17 cellular contexts compared by ENCODE assay signal in the genomic region with DNA sequence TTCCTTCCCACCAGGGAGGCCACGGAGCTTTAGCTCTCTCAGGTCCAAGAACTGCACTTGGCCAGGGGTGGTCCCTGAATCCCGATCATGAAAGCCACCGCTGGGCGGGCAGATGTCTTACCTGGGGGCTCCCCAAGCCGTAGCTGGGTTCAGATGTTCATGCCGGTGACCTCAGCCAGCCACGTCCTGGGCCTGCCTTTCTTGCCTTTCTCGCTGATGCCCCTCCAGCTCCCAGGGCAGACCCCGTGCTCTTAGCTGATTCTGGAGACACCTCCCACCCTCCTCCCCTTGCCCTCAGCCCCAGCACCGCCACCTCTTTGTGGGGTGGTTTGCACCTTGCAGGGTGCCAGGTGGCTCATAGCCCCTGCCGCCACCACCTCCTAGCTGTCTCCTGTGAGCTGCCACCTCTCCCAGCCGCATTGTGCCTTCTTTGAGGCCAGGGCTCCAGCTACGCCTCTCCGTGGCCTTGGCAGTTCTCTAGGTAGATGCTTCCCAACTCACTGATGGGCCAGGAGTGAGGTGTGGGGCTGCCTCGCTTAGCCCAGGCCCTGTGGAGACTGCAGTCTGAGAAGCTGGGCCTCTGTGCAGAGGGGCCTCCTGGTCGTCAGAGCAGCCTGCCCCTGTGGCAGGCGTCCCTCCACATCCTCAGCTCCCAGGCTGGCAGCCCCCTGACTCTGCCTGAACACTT.
A peak's percentile ranks its signal among the peaks of the same experiment; 100 is the strongest.
DNase-seq lines count a peak whose midpoint lies in the region; ATAC-seq and TF ChIP-seq lines count a peak whose summit lies in the region.
"Had no signal": no experiment of that assay in that cellular context is flagged by ENCODE, and none has a peak within 500 bp of the region (broad histone marks: within the 10 kb centered on the region; RNA-seq: fewer than 3 reads in every experiment).

No MANE protein-coding gene starts in this region.

- H3K14ac ChIP-seq in neuronal stem cell (ENCODE audit: low read length) = peak overlapping the region; percentile 25

- intact Hi-C loops in natural killer cell (cut with micrococcal nuclease) = no loop called here

- no peak overlapping the region for H2AFZ ChIP-seq in neuronal stem cell (ENCODE audit: low read length)
- H2AFZ ChIP-seq: GM23338 had no signal

- H3K4me1 ChIP-seq in endodermal cell (ENCODE audit: control insufficient read depth, insufficient read depth, low read length) (no peaks in the 10 kb centered on the region), neuronal stem cell (ENCODE audit: control insufficient read depth in 2 of 2, insufficient read depth in 1 of 2, low read depth in 1 of 2, low read length in 2 of 2) (peaks cover 0 to 5% of the 10 kb centered on the region in 2 donors)

- ATAC-seq in natural killer cell (no peak), HG03039 (IDR thresholded peaks at IDR 0.05; ENCODE audit: unreplicated experiment) (no peak)
- ATAC-seq in natural killer cell treated with Interleukin-12 subunit alpha and Interleukin-12 subunit beta and Interleukin-15 and Interleukin-18, amount 100 ng/mL, for 72 hours = no peak
- ATAC-seq: GM23338, Right ventricle myocardium inferior had no signal

- peaks cover 0 to 14% of the 10 kb centered on the region in 2 donors for H3K4me1 Mint-ChIP-seq in natural killer cell
- H3K4me1 Mint-ChIP-seq in natural killer cell treated with Interleukin-12 subunit alpha and Interleukin-12 subunit beta and Interleukin-15 and Interleukin-18, amount 100 ng/mL, for 72 hours (ENCODE audit: low read depth in 2 of 2) = peaks cover 0 to 3% of the 10 kb centered on the region in 2 donors
- no peaks in the 10 kb centered on the region for H3K4me1 Mint-ChIP-seq in endodermal cell

- H2BK120ac ChIP-seq in neuronal stem cell (ENCODE audit: low read depth, low read length) = peak overlapping the region; percentile 12

- H3K4me2 ChIP-seq in neuronal stem cell (ENCODE audit: insufficient read depth, low read length, poor library complexity, severe bottlenecking) = no peak overlapping the region
- H3K4me2 ChIP-seq: GM23338 had no signal

- H3K4me3 Mint-ChIP-seq in natural killer cell (no peak overlapping the region), endodermal cell (no peak overlapping the region)
- H3K4me3 Mint-ChIP-seq in natural killer cell treated with Interleukin-12 subunit alpha and Interleukin-12 subunit beta and Interleukin-15 and Interleukin-18, amount 100 ng/mL, for 72 hours = no peak overlapping the region
- H3K4me3 Mint-ChIP-seq: GM23338 had no signal

- H2BK12ac ChIP-seq in neuronal stem cell (ENCODE audit: low read length) = no peak overlapping the region

- H3K23ac ChIP-seq in neuronal stem cell (ENCODE audit: low read depth, low read length, poor library complexity) = peak overlapping the region; percentile 32

- H3K4ac ChIP-seq in neuronal stem cell (ENCODE audit: low read length) = no peak overlapping the region

- no peak overlapping the region for H3K27ac ChIP-seq in endodermal cell (ENCODE audit: low read depth, low read length)
- no peak overlapping the region for H3K27ac ChIP-seq in neuronal stem cell (replicated peaks; ENCODE audit: low read length)

- no peak overlapping the region for H4K8ac ChIP-seq in neuronal stem cell (ENCODE audit: low read depth, low read length)

- H3K9ac ChIP-seq in endodermal cell (ENCODE audit: extremely low read depth, low read length, poor library complexity, severe bottlenecking) = no peak overlapping the region
- no peak overlapping the region for H3K9ac ChIP-seq in neuronal stem cell (ENCODE audit: low read depth, low read length, poor library complexity)

- no peaks in the 10 kb centered on the region for H3K9me3 ChIP-seq in endodermal cell (ENCODE audit: control insufficient read depth, low read length)
- peaks cover 0 to 2% of the 10 kb centered on the region in 2 donors for H3K9me3 ChIP-seq in neuronal stem cell (replicated peaks in 1 of 2; ENCODE audit: control insufficient read depth in 2 of 2, insufficient read depth in 1 of 2, low read depth in 1 of 2, low read length in 2 of 2)

- H4K91ac ChIP-seq in neuronal stem cell (ENCODE audit: low read depth, low read length, poor library complexity) = peak overlapping the region; percentile 38

- H3K27me3 ChIP-seq in endodermal cell (ENCODE audit: control insufficient read depth, insufficient read depth, low read length, poor library complexity, severe bottlenecking) (no peaks in the 10 kb centered on the region), neuronal stem cell (ENCODE audit: control insufficient read depth in 3 of 3, insufficient read depth in 3 of 3, low read depth in 1 of 3, low read length in 3 of 3) (peaks cover 0 to 22% (median 0%) of the 10 kb centered on the region in 3 experiments)

- H2AK5ac ChIP-seq in neuronal stem cell (ENCODE audit: low read depth, low read length) = peak overlapping the region; percentile 9

- peak overlapping the region; percentile 27 for H2BK15ac ChIP-seq in neuronal stem cell (ENCODE audit: low read length)

- H3K18ac ChIP-seq in neuronal stem cell (ENCODE audit: low read length) = peak overlapping the region; percentile 44

- H3K79me1 ChIP-seq in neuronal stem cell (ENCODE audit: low read depth, low read length) = no peaks in the 10 kb centered on the region

- H3K27ac Mint-ChIP-seq in natural killer cell = no peak overlapping the region
- no peak overlapping the region for H3K27ac Mint-ChIP-seq in natural killer cell treated with Interleukin-12 subunit alpha and Interleukin-12 subunit beta and Interleukin-15 and Interleukin-18, amount 100 ng/mL, for 72 hours
- H3K27ac Mint-ChIP-seq in endodermal cell = no peak overlapping the region
- H3K27ac Mint-ChIP-seq: GM23338 had no signal

- H3K27me3 Mint-ChIP-seq in natural killer cell (ENCODE audit: low read depth in 2 of 2) (peaks cover 7 to 10% of the 10 kb centered on the region in 2 donors), endodermal cell (ENCODE audit: insufficient read depth) (peaks cover 24% of the 10 kb centered on the region)
- peaks cover 0 to 3% of the 10 kb centered on the region in 2 donors for H3K27me3 Mint-ChIP-seq in natural killer cell treated with Interleukin-12 subunit alpha and Interleukin-12 subunit beta and Interleukin-15 and Interleukin-18, amount 100 ng/mL, for 72 hours

- H2BK5ac ChIP-seq in neuronal stem cell (ENCODE audit: low read length) = no peak overlapping the region

- H3K9me3 Mint-ChIP-seq in natural killer cell (no peaks in the 10 kb centered on the region), endodermal cell (no peaks in the 10 kb centered on the region)
- no peaks in the 10 kb centered on the region for H3K9me3 Mint-ChIP-seq in natural killer cell treated with Interleukin-12 subunit alpha and Interleukin-12 subunit beta and Interleukin-15 and Interleukin-18, amount 100 ng/mL, for 72 hours
- H3K9me3 Mint-ChIP-seq: GM23338 had no signal

- H3K36me3 Mint-ChIP-seq in natural killer cell (no peaks in the 10 kb centered on the region), endodermal cell (ENCODE audit: low read depth) (no peaks in the 10 kb centered on the region)
- no peaks in the 10 kb centered on the region for H3K36me3 Mint-ChIP-seq in natural killer cell treated with Interleukin-12 subunit alpha and Interleukin-12 subunit beta and Interleukin-15 and Interleukin-18, amount 100 ng/mL, for 72 hours

- H3K4me3 ChIP-seq in endodermal cell (ENCODE audit: low read length) = no peak overlapping the region
- no peak overlapping the region for H3K4me3 ChIP-seq in neuronal stem cell (ENCODE audit: low read length in 2 of 2)
- H3K4me3 ChIP-seq: GM23338 had no signal

- H3K36me3 ChIP-seq in endodermal cell (ENCODE audit: control insufficient read depth, insufficient read depth, low read length) (no peaks in the 10 kb centered on the region), neuronal stem cell (replicated peaks in 1 of 2; ENCODE audit: control insufficient read depth in 2 of 2, insufficient read depth in 2 of 2, low read length in 2 of 2) (no peaks in the 10 kb centered on the region)

- DNase-seq in natural killer cell = peak; percentile 7
- DNase-seq in natural killer cell treated with Interleukin-12 subunit alpha and Interleukin-12 subunit beta and Interleukin-15 and Interleukin-18, amount 100 ng/mL, for 72 hours (ENCODE audit: low spot score) = no peak
- peak; percentile 38 for DNase-seq in endodermal cell
- DNase-seq in neuronal stem cell (ENCODE audit: low spot score) = no peak
- DNase-seq in ureter (ENCODE audit: low spot score) = peak; percentile 39
- DNase-seq in DMS79 treated with DMSO at 0.1 percent for 48 hours (lab: John Stamatoyannopoulos, UW) = no peak
- no peak for DNase-seq in hepatic stellate cell (ENCODE audit: low spot score)
- DNase-seq: ACHN, AML-193, COR-L47, NCI-H1092 treated with DMSO at 0.1 percent for 48 hours, NCI-H1694, NCI-H2227 treated with DMSO at 0.1 percent for 48 hours, NCI-H524 had no signal

- WGBS in endodermal cell (ENCODE audit: insufficient coverage in 1 of 2, insufficient read length in 1 of 2), 2 experiments = 83 to 90% methylated on average over 7 to 17 of the region's 17 CpGs
- no CpG with 5 or more reads among the region's 17 CpGs for WGBS in neuronal stem cell (ENCODE audit: extremely low coverage in 2 of 2, insufficient read length in 2 of 2, insufficient replicate concordance in 1 of 2), 2 donors

- TF ChIP-seq CTCF in natural killer cell (IDR thresholded peaks at IDR 0.05) = no peak
- no peak for TF ChIP-seq CTCF in endodermal cell (conservative IDR thresholded peaks at IDR 0.05)

Comparison
In these comparisons a context has a peak if more than half of its experiments do, and no peak if none do; other contexts are left out.
1. DNase-seq: peak in natural killer cell (single experiment), endodermal cell (single experiment) and ureter (single experiment); none in natural killer cell treated with Interleukin-12 subunit alpha and Interleukin-12 subunit beta and Interleukin-15 and Interleukin-18, amount 100 ng/mL, for 72 hours (single experiment), neuronal stem cell (single experiment), DMS79 treated with DMSO at 0.1 percent for 48 hours (single experiment) and hepatic stellate cell (single experiment).